In genomic region chr13:45402641-45403040, GRCh38 we compare ENCODE assay signal across 15 cellular contexts.
"Had no signal": no experiment of that assay in that cellular context is flagged by ENCODE, and none has a peak within 500 bp of the region (broad histone marks: within the 10 kb centered on the region; RNA-seq: fewer than 3 reads in every experiment).

No MANE protein-coding gene starts in this region.

- H3K4me3 ChIP-seq: suprapubic skin, upper lobe of left lung had no signal

- DNase-seq: activated CD4-positive, alpha-beta T cell treated with anti-CD3 and anti-CD28 coated beads for 48 hours; activated naive CD4-positive, alpha-beta T cell treated with anti-CD3 and anti-CD28 coated beads, Interleukin-2, amount 50 U/mL, for 16 hours; activated T-cell treated with anti-CD3 and anti-CD28 coated beads for 4 hours; cerebellar nuclear complex; effector memory CD8-positive, alpha-beta T cell; hippocampal formation; left colon; stimulated activated CD4-positive, alpha-beta T cell treated with anti-CD3 and anti-CD28 coated beads, Interleukin-12 subunit alpha, Interleukin-12 subunit beta, amount 100 ng/mL, for 4 hours; stimulated activated CD4-positive, alpha-beta T cell treated with anti-CD3 and anti-CD28 coated beads, Interleukin-2, amount 100 ng/mL, for 48 hours; stimulated activated naive CD8-positive, alpha-beta T cell treated with anti-CD3 and anti-CD28 coated beads, Interleukin-15, Interleukin-2, amounts not matched to agents 100 U/mL and 50 U/mL, for 24 hours; upper lobe of left lung had no signal

- H3K4me3 Mint-ChIP-seq: brain; dendritic cell treated with granulocyte-macrophage colony-stimulating factor and Interleukin-4, amounts not matched to agents 40 ng/mL and 50 ng/mL, for 4 days; effector memory CD8-positive, alpha-beta T cell had no signal

- H3K9me3 Mint-ChIP-seq: brain; dendritic cell treated with granulocyte-macrophage colony-stimulating factor and Interleukin-4, amounts not matched to agents 40 ng/mL and 50 ng/mL, for 4 days; effector memory CD8-positive, alpha-beta T cell had no signal

- H3K4me1 Mint-ChIP-seq: brain had no signal

- H3K27me3 Mint-ChIP-seq: brain; dendritic cell treated with granulocyte-macrophage colony-stimulating factor and Interleukin-4, amounts not matched to agents 40 ng/mL and 50 ng/mL, for 4 days; effector memory CD8-positive, alpha-beta T cell had no signal

- H3K27ac Mint-ChIP-seq: dendritic cell treated with granulocyte-macrophage colony-stimulating factor and Interleukin-4, amounts not matched to agents 40 ng/mL and 50 ng/mL, for 4 days; effector memory CD8-positive, alpha-beta T cell had no signal

- ATAC-seq: effector memory CD8-positive, alpha-beta T cell; left colon; sciatic nerve; stimulated activated naive CD8-positive, alpha-beta T cell treated with anti-CD3 and anti-CD28 coated beads, Interleukin-15, Interleukin-2, amounts not matched to agents 100 U/mL and 50 U/mL, for 24 hours had no signal
